Comparison of ENCODE assay signal across 2 cellular contexts in genomic region chr22:50338042-50338573, GRCh38.
TF ChIP-seq lines count a peak whose summit lies in the region.

No MANE protein-coding gene starts in this region.

TF ChIP-seq in HEK293T, 16 proteins besides CTCF, POLR2A, EP300 and RAD21:
- no peak for TF ChIP-seq SP1 (IDR thresholded peaks at IDR 0.05)
- TF ChIP-seq TARDBP (IDR thresholded peaks at IDR 0.05), result peak; percentile 18; the same call in 1 of the 2 replicates

TF ChIP-seq in K562, 482 proteins besides CTCF, POLR2A, EP300 and RAD21:
- 0 out of 2 replicates have a peak, but pooled peaks have one; percentile 27 for TF ChIP-seq NR2C2 (CRISPR knock-in tag; IDR thresholded peaks at IDR 0.05)
- no peak for TF ChIP-seq NR2C2 (tag; IDR thresholded peaks at IDR 0.05)
- TF ChIP-seq SREBF1 (IDR thresholded peaks at IDR 0.05; ENCODE audit: borderline replicate concordance, low read depth, low read length), result no peak
- TF ChIP-seq, protein P1, sequence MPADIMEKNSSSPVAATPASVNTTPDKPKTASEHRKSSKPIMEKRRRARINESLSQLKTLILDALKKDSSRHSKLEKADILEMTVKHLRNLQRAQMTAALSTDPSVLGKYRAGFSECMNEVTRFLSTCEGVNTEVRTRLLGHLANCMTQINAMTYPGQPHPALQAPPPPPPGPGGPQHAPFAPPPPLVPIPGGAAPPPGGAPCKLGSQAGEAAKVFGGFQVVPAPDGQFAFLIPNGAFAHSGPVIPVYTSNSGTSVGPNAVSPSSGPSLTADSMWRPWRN (IDR thresholded peaks at IDR 0.05; ENCODE audit: low read depth), result no peak
- peak; percentile 40; the same call in 1 of the 2 replicates for TF ChIP-seq E2F4 (CRISPR knock-in tag; IDR thresholded peaks at IDR 0.05; ENCODE audit: low read depth)
- 0 out of 2 replicates have a peak, but pooled peaks have one; percentile 11 for TF ChIP-seq ZFP91 (CRISPR knock-in tag; IDR thresholded peaks at IDR 0.05)
TF ChIP-seq in K562: peak in this region for 3.
